In genomic region chr7:6243168-6243567, GRCh38 we compare ENCODE assay signal across 19 cellular contexts.
"Had no signal": no experiment of that assay in that cellular context is flagged by ENCODE, and none has a peak within 500 bp of the region (broad histone marks: within the 10 kb centered on the region; RNA-seq: fewer than 3 reads in every experiment).

No MANE protein-coding gene starts in this region.

- DNase-seq: effector CD4-positive, alpha-beta T cell; heart left ventricle; hippocampal formation; kidney glomerular epithelial cell; mesendoderm; naive thymus-derived CD4-positive, alpha-beta T cell; nucleus accumbens; pancreas; right cardiac atrium; small intestine; stimulated activated CD4-positive, alpha-beta T cell treated with anti-CD3 and anti-CD28 coated beads, Interleukin-12 subunit alpha, Interleukin-12 subunit beta, amount 100 ng/mL, for 4 hours; stimulated activated naive CD8-positive, alpha-beta T cell treated with anti-CD3 and anti-CD28 coated beads, Interleukin-15, Interleukin-2, amounts not matched to agents 100 U/mL and 50 U/mL, for 24 hours; tibial artery; upper lobe of left lung had no signal

- H3K4me3 Mint-ChIP-seq: naive thymus-derived CD4-positive, alpha-beta T cell; neural progenitor cell had no signal

- H3K9me3 Mint-ChIP-seq: naive thymus-derived CD4-positive, alpha-beta T cell; neural progenitor cell had no signal

- ATAC-seq: heart left ventricle; naive thymus-derived CD4-positive, alpha-beta T cell; pancreas; stimulated activated naive CD8-positive, alpha-beta T cell treated with anti-CD3 and anti-CD28 coated beads, Interleukin-15, Interleukin-2, amounts not matched to agents 100 U/mL and 50 U/mL, for 24 hours had no signal

- H3K36me3 ChIP-seq: heart left ventricle, neural progenitor cell, pancreas, suprapubic skin, tibial artery, upper lobe of left lung, vagina had no signal

- H3K36me3 Mint-ChIP-seq: naive thymus-derived CD4-positive, alpha-beta T cell; neural progenitor cell had no signal

- H3K9me3 ChIP-seq: heart left ventricle, pancreas, suprapubic skin, tibial artery, upper lobe of left lung, vagina had no signal

- H3K4me3 ChIP-seq: coronary artery, heart left ventricle, neural progenitor cell, pancreas, suprapubic skin, tibial artery, upper lobe of left lung, vagina had no signal

- H3K27ac Mint-ChIP-seq: naive thymus-derived CD4-positive, alpha-beta T cell; neural progenitor cell; progenitor cell of endocrine pancreas had no signal
